ENCODE assay signal across 8 cellular contexts in the genomic region with DNA sequence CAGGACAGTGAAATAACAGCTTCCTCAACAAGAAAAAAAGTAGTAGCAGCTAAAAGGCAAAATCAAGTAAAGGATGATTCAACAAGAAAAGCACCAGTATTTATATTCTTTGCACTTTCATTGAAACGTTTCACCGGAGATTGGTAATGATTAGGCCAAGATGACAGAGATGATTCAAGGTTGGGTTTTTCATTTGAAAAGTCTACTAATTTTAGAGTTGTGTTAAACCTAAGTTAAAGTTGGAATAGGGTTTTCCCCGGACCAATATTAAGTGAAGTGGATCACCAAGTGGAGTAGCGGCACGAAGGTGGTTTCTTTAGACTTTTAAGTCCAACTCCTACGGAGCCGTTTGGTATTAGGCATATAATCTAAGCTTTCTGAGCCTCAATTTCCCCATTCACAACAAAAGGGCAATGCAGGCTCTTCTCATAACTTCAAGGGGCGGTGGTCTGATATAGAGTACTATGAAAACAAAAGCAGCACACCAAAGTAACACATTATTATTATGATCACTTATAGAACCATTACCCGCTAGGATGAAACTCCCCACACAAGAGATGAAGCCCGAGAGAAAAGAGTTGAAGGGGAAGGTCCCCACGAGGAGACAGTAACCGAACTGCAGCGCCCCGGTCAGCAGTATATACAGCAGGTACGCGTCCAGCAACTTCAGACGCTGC. TPM values are rescaled to one million over a fixed set of nuclear protein-coding genes. Genes with fewer than 3 reads are reported as not detected.
DNase-seq lines count a peak whose midpoint lies in the region; ATAC-seq and TF ChIP-seq lines count a peak whose summit lies in the region.

No MANE protein-coding gene starts in this region.

- no peak for TF ChIP-seq CTCF in GM12864 (IDR thresholded peaks at IDR 0.05; ENCODE audit: low read depth, low read length, missing control alignments)
- no peak for TF ChIP-seq CTCF in PC-3 (conservative IDR thresholded peaks at IDR 0.05; ENCODE audit: low read depth, low read length)
- TF ChIP-seq CTCF in prostate gland (IDR thresholded peaks at IDR 0.05) = no peak

- peak overlapping the region; percentile 89 for H3K9ac ChIP-seq in PC-3 (ENCODE audit: low read length)

- H3K36me3 ChIP-seq in PC-3 (ENCODE audit: low read depth, low read length) (no peaks in the 10 kb centered on the region), prostate gland (no peaks in the 10 kb centered on the region)

- H3F3A ChIP-seq in PC-3 (ENCODE audit: low read length, unreplicated experiment) = no peaks in the 10 kb centered on the region

- H3K27ac ChIP-seq in PC-3 (ENCODE audit: low read length) (peak overlapping the region; percentile 48), epithelial cell of prostate (peak overlapping the region; percentile 76), prostate gland (peak overlapping the region; percentile 79 to 84)

- H3K9me3 ChIP-seq in PC-3 (ENCODE audit: low read length) (no peaks in the 10 kb centered on the region), prostate gland (no peaks in the 10 kb centered on the region)

- peaks cover 55% of the 10 kb centered on the region for H3K79me2 ChIP-seq in PC-3 (ENCODE audit: low read length)

- peak overlapping the region; percentile 51 for H3K4me3 ChIP-seq in GM12864 (ENCODE audit: low read depth, low read length)
- peak overlapping the region; percentile 80 for H3K4me3 ChIP-seq in PC-3 (ENCODE audit: low read length)
- H3K4me3 ChIP-seq in prostate gland = peak overlapping the region; percentile 60 to 73

- peak overlapping the region; percentile 91 for H3K4me2 ChIP-seq in PC-3 (ENCODE audit: low read length)

- BruUV-seq in PC-3 (replicated peaks; lab: Mats Ljungman, UMichigan) = TSS peak; percentile 79

- intact Hi-C loops in PC-3 (cut with micrococcal nuclease) = no loop called here
- intact Hi-C loops in prostate gland (cut with DNase I) = loop anchor here (5.0 kb wide), 1 partner anchor 249 kb away; a partner anchor contains a TSS

- no peak for TF ChIP-seq POLR2A in prostate gland (IDR thresholded peaks at IDR 0.05)

- POLR2A ChIA-PET in PC-3 (lab: Charles Lee; ENCODE audit: unreplicated experiment) = interaction anchor here (0.7 to 1.5 kb wide), 5 partner anchors 10 to 249 kb away, joined by 3 to 18 read pairs (median 3); a partner anchor contains a TSS

- peaks cover 16% of the 10 kb centered on the region; the same call in 1 of the 2 replicates for H4K20me1 ChIP-seq in PC-3 (ENCODE audit: low read length)

- peaks cover 25% of the 10 kb centered on the region for H3K4me1 ChIP-seq in PC-3 (ENCODE audit: insufficient read depth, low read length)
- H3K4me1 ChIP-seq in prostate gland (replicated peaks) = peaks cover 7% of the 10 kb centered on the region

- CTCF ChIA-PET in PC-3 (lab: Charles Lee) = interaction anchor here (0.6 to 1.5 kb wide), 5 partner anchors 10 to 124 kb away, joined by 3 to 12 read pairs (median 5); no protein-coding TSS in a partner anchor

- no peak for DNase-seq in GM12864 (ENCODE audit: low read depth)
- DNase-seq in PC-3 = no peak
- no peak for DNase-seq in epithelial cell of prostate (ENCODE audit: low read depth, low spot score)
- DNase-seq in prostate gland (ENCODE audit: low spot score) = no peak
- no peak for DNase-seq in germinal center (ENCODE audit: low spot score)

- 2% methylated on average over 17 of the region's 17 CpGs for WGBS in prostate gland

- ATAC-seq in PC-3 (no peak), GM18870 (IDR thresholded peaks at IDR 0.05; ENCODE audit: unreplicated experiment) (no peak), GM19395 (IDR thresholded peaks at IDR 0.05; ENCODE audit: unreplicated experiment) (no peak), HG03469 (IDR thresholded peaks at IDR 0.05; ENCODE audit: unreplicated experiment) (no peak)

- H3K27me3 ChIP-seq in PC-3 (ENCODE audit: low read length) (no peaks in the 10 kb centered on the region), prostate gland (replicated peaks; ENCODE audit: insufficient read depth) (no peaks in the 10 kb centered on the region)

- H3K9me2 ChIP-seq in PC-3 (replicated peaks; ENCODE audit: low read length) = no peaks in the 10 kb centered on the region

- peak overlapping the region; percentile 66 for H2AFZ ChIP-seq in PC-3 (ENCODE audit: low read length)

RNA-seq across cellular contexts. Expression of a gene that starts 0.5 kb away (rescaled TPM):
- total RNA-seq in PC-3 (2014; rRNA removed) (228 and 258 TPM in 2 replicates), prostate gland (100 to 1,000 TPM; 231 to 289 TPM)

RNA-seq across cellular contexts. Expression of a gene that starts 9.5 kb away (rescaled TPM):
- total RNA-seq in PC-3 (2014; rRNA removed) (9.1 and 9.6 TPM in 2 replicates), prostate gland (100 to 1,000 TPM in 1 of 2 donors, 10 to 100 TPM in 1; 25.9 to 116 TPM)

RNA-seq across cellular contexts. Expression of a gene that starts 55.6 kb away (rescaled TPM):
- total RNA-seq in PC-3 (2014; rRNA removed) (not detected in 2 replicates), prostate gland (not detected)
